8 cellular contexts compared by ENCODE assay signal in the genomic region with DNA sequence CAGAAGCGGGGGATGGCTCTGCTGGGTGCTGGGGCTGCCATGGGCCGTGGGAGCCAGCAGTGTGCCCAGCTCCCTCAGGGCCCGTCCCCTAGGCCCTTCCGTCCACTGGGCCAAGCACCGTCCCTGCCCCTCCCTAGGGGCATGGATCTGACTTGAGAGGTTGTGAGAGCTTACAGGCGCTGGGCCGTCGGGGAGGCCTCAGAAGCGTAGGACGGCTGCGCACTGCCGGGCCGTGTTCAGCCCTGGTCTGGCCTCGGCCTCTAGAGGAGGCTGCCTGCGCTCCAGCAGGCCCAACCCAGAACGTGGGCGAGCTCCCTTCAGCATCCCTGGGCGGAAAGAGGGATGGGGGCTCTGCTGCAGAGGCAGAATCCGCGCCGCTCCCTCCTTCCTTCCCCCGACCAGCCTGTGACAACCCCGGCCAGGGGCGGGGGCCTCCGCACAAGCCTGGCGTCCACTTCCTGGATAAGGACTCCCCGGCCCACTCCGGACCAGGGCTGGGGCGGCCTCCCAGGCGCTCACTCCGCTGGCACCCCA. TPM values are rescaled to one million over a fixed set of nuclear protein-coding genes. Genes with fewer than 3 reads are reported as not detected.
A peak's percentile ranks its signal among the peaks of the same experiment; 100 is the strongest.
DNase-seq lines count a peak whose midpoint lies in the region; ATAC-seq and TF ChIP-seq lines count a peak whose summit lies in the region.

No MANE protein-coding gene starts in this region.

- peak; percentile 76 for DNase-seq in GM12865 (ENCODE audit: low read depth)
- DNase-seq in PC-9: peak; percentile 38 to 61
- DNase-seq in body of pancreas: peak in 3 of 4 donors; percentile 40 to 43 (median 42)
- peak; percentile 90 for DNase-seq in spleen

- TF ChIP-seq CTCF in 22Rv1 (IDR thresholded peaks at IDR 0.05): no peak
- TF ChIP-seq CTCF in GM12865 (IDR thresholded peaks at IDR 0.05; ENCODE audit: insufficient read depth, low read depth, low read length, missing control alignments): no peak
- TF ChIP-seq CTCF in PC-9 (conservative IDR thresholded peaks at IDR 0.05): no peak
- no peak for TF ChIP-seq CTCF in body of pancreas (IDR thresholded peaks at IDR 0.05)
- no peak for TF ChIP-seq CTCF in spleen (IDR thresholded peaks at IDR 0.05 in 8 of 11, conservative IDR thresholded peaks at IDR 0.05 in 3 of 11)

- no TSS peak for BruUV-seq in PC-9 (replicated peaks; lab: Mats Ljungman, UMichigan)

- H3F3A ChIP-seq in PC-9 (ENCODE audit: insufficient read depth, low read depth): peaks cover 39% of the 10 kb centered on the region; the same call in 1 of the 2 replicates

- H3K27me3 ChIP-seq in PC-9 (ENCODE audit: insufficient read depth, low read depth): no peaks in the 10 kb centered on the region
- H3K27me3 ChIP-seq in body of pancreas: no peaks in the 10 kb centered on the region
- peaks cover 0 to 21% (median 6%) of the 10 kb centered on the region in 7 donors for H3K27me3 ChIP-seq in spleen (replicated peaks in 1 of 7)

- H4K20me1 ChIP-seq in PC-9 (ENCODE audit: insufficient read depth): no peaks in the 10 kb centered on the region

- H3K36me3 ChIP-seq in PC-9 (ENCODE audit: low read depth) (no peaks in the 10 kb centered on the region), body of pancreas (replicated peaks in 1 of 2; ENCODE audit: insufficient read depth in 1 of 2, low read depth in 2 of 2) (no peaks in the 10 kb centered on the region), spleen (peaks cover 0 to 26% (median 7%) of the 10 kb centered on the region in 6 donors)

- peak overlapping the region; percentile 81 for H3K4me3 ChIP-seq in GM12865 (ENCODE audit: low read depth, low read length)
- peak overlapping the region; percentile 84 for H3K4me3 ChIP-seq in PC-9
- peak overlapping the region in 1 of 2 donors; percentile 56 for H3K4me3 ChIP-seq in body of pancreas
- H3K4me3 ChIP-seq in iPS-18c (ENCODE audit: insufficient read depth, low read depth, low read length): peak overlapping the region; percentile 77
- H3K4me3 ChIP-seq in spleen: peak overlapping the region; percentile 69 to 98 (median 86)

- ATAC-seq in HG02763 (IDR thresholded peaks at IDR 0.05; ENCODE audit: unreplicated experiment): peak; percentile 23
- peak; percentile 8 for ATAC-seq in body of pancreas
- ATAC-seq in HG02981 (IDR thresholded peaks at IDR 0.05; ENCODE audit: unreplicated experiment): no peak

- H3K27ac ChIP-seq in 22Rv1 (peak overlapping the region; percentile 84), PC-9 (peak overlapping the region; percentile 2; the same call in 1 of the 2 replicates), body of pancreas (peak overlapping the region; percentile 37 to 87 (median 76)), spleen (peak overlapping the region; percentile 79 to 95 (median 93))

- H3K9me3 ChIP-seq in PC-9 (ENCODE audit: insufficient read depth, low read depth) (no peaks in the 10 kb centered on the region), body of pancreas (no peaks in the 10 kb centered on the region), iPS-18c (ENCODE audit: control insufficient read depth, insufficient read depth, low read length) (no peaks in the 10 kb centered on the region), spleen (no peaks in the 10 kb centered on the region)

- H3K4me1 ChIP-seq in PC-9 (replicated peaks; ENCODE audit: insufficient read depth) (peaks cover 35% of the 10 kb centered on the region), body of pancreas (peaks cover 38% of the 10 kb centered on the region), spleen (peaks cover 20 to 77% (median 55%) of the 10 kb centered on the region in 6 donors)

- intact Hi-C loops in PC-9 (cut with micrococcal nuclease; ENCODE audit: unreplicated experiment) (no loop called here), body of pancreas (cut with DNase I) (no loop called here), spleen (cut with DNase I; ENCODE audit: low total_unique reads) (no loop called here)

- no peaks in the 10 kb centered on the region for H3K9me2 ChIP-seq in PC-9 (ENCODE audit: insufficient read depth)

- CTCF ChIA-PET in PC-9 (lab: Charles Lee): interaction anchor here (0.7 kb wide), 2 partner anchors 11 kb away, joined by 3 to 4 read pairs; no protein-coding TSS in a partner anchor

- WGBS in body of pancreas, 2 donors: 41% methylated on average over 30 of the region's 31 CpGs; no CpG with 5 or more reads in 1 of the 2 donors
- WGBS in spleen, 5 donors: 6 to 18% (median 9%) methylated on average over 13 to 31 of the region's 31 CpGs

- no peak for TF ChIP-seq POLR2A in body of pancreas (IDR thresholded peaks at IDR 0.05)
- TF ChIP-seq POLR2A in spleen (IDR thresholded peaks at IDR 0.05): no peak

- POLR2A ChIA-PET in PC-9 (lab: Charles Lee; ENCODE audit: unreplicated experiment): no interaction called here

- 0 out of 2 replicates have a peak, but pooled peaks cover 3% of the 10 kb centered on the region for H3K79me2 ChIP-seq in PC-9 (ENCODE audit: low read depth)

- peak overlapping the region; percentile 97 for H3K4me2 ChIP-seq in PC-9

- H2AFZ ChIP-seq in PC-9: peak overlapping the region; percentile 79

RNA-seq across cellular contexts. Expression of gene MPG, which starts 0.7 kb away (rescaled TPM):
- total RNA-seq in PC-9 (2021) (86.2 and 138 TPM in 2 replicates), body of pancreas (10 to 100 TPM; 65.6 to 66.9 TPM), spleen (10 to 100 TPM; 34.8 to 82.4 (median 50.0) TPM)
- 100 to 1,000 TPM; 115 to 122 (median 121) TPM for polyA plus RNA-seq in spleen

RNA-seq across cellular contexts. Expression of gene RHBDF1, which starts 4.9 kb away (rescaled TPM):
- 51.4 and 62.9 TPM in 2 replicates for total RNA-seq in PC-9 (2021)
- 10 to 100 TPM; 16.3 to 27.7 TPM for total RNA-seq in body of pancreas
- 10 to 100 TPM in 4 of 7 donors, 1 to 10 TPM in 3; 6.5 to 23.0 (median 14.9) TPM for total RNA-seq in spleen
- polyA plus RNA-seq in spleen: 10 to 100 TPM in 1 of 3 donors, 1 to 10 TPM in 2; 7.0 to 11.4 (median 9.2) TPM

RNA-seq across cellular contexts. Expression of gene SNRNP25, which starts 23.7 kb away (rescaled TPM):
- total RNA-seq in PC-9 (2021): 60.8 and 61.4 TPM in 2 replicates
- total RNA-seq in body of pancreas: 10 to 100 TPM; 13.2 to 13.5 TPM
- 10 to 100 TPM; 13.6 to 25.1 (median 17.2) TPM for total RNA-seq in spleen
- 10 to 100 TPM; 39.8 to 48.1 (median 46.6) TPM for polyA plus RNA-seq in spleen

RNA-seq across cellular contexts. Expression of gene POLR3K, which starts 23.9 kb away (rescaled TPM):
- 33.5 and 38.4 TPM in 2 replicates for total RNA-seq in PC-9 (2021)
- 1 to 10 TPM; 2.6 to 5.6 TPM for total RNA-seq in body of pancreas
- 10 to 100 TPM in 4 of 7 donors, 1 to 10 TPM in 3; 5.2 to 17.9 (median 13.2) TPM for total RNA-seq in spleen
- polyA plus RNA-seq in spleen: 10 to 100 TPM; 13.1 to 24.1 (median 21.2) TPM

Comparison
In these comparisons a context has a peak if more than half of its experiments do, and no peak if none do; other contexts are left out.
1. H3K27ac ChIP-seq: peak in every context shown above with its lines; median percentile 93 in spleen; 84 in 22Rv1; 76 in body of pancreas; 2 in PC-9.